14 cellular contexts compared by ENCODE assay signal in genomic region chr18:11146238-11146946, GRCh38. TPM values are rescaled to one million over a fixed set of nuclear protein-coding genes. Genes with fewer than 3 reads are reported as not detected.
DNase-seq lines count a peak whose midpoint lies in the region; ATAC-seq and TF ChIP-seq lines count a peak whose summit lies in the region.
"Had no signal": no experiment of that assay in that cellular context is flagged by ENCODE, and none has a peak within 500 bp of the region (broad histone marks: within the 10 kb centered on the region; RNA-seq: fewer than 3 reads in every experiment).

No MANE protein-coding gene starts in this region.

- peaks cover 4% of the 10 kb centered on the region; the same call in 1 of the 2 replicates for H4K20me1 ChIP-seq in IMR-90 (ENCODE audit: insufficient read depth, low read length)

- H3K4me1 ChIP-seq in IMR-90 (ENCODE audit: control insufficient read depth, insufficient read depth, low read length): peaks cover 5% of the 10 kb centered on the region; the same call in 1 of the 2 replicates

- no peak overlapping the region; the same call in 1 of the 2 replicates for H3K9ac ChIP-seq in IMR-90 (ENCODE audit: low read depth, low read length)

- H3K23ac ChIP-seq in IMR-90 (ENCODE audit: low read depth, low read length): no peak overlapping the region; the same call in 1 of the 2 replicates

- H3K9me3 ChIP-seq in IMR-90 (ENCODE audit: control insufficient read depth, insufficient read depth, low read length): no peaks in the 10 kb centered on the region
- H3K9me3 ChIP-seq: neutrophil had no signal

- no TSS peak for BruUV-seq in IMR-90 (replicated peaks; lab: Mats Ljungman, UMichigan)

- DNase-seq in IMR-90 (no peak), fibroblast of pulmonary artery (ENCODE audit: low read depth) (no peak), left lobe of liver (ENCODE audit: low spot score) (peak; percentile 96), sciatic nerve (ENCODE audit: low spot score) (no peak), NCI-H1092 (lab: John Stamatoyannopoulos, UW) (no peak), NCI-H1694 treated with DMSO at 0.1 percent for 48 hours (lab: John Stamatoyannopoulos, UW) (no peak), HCEC 1CT (no peak), COR-L47 (lab: John Stamatoyannopoulos, UW) (no peak)
- DNase-seq: activated CD4-positive, alpha-beta T cell treated with anti-CD3 and anti-CD28 coated beads, Interleukin-2, amount 10 ng/mL, durations not matched to agents 24 days and 14 days; stimulated activated naive CD4-positive, alpha-beta T cell treated with Interleukin-2 at 50 U/mL for 16 hours had no signal

- H3K4me2 ChIP-seq in IMR-90 (ENCODE audit: low read depth, low read length): peak overlapping the region; percentile 16; the same call in 1 of the 2 replicates

- H2AFZ ChIP-seq in IMR-90 (replicated peaks; ENCODE audit: low read length, poor library complexity): peak overlapping the region; percentile 12

- ATAC-seq in IMR-90 (ENCODE audit: low read depth) (no peak), left lobe of liver (peak; percentile 79), sciatic nerve (peak; percentile 37)

- TF ChIP-seq RAD21 in IMR-90 (IDR thresholded peaks at IDR 0.05; ENCODE audit: low read length): no peak

- H3K27ac ChIP-seq in IMR-90 (ENCODE audit: insufficient read depth, low read length): no peak overlapping the region
- H3K27ac ChIP-seq: neutrophil had no signal

- 0 out of 2 replicates have a peak overlapping the region, but pooled peaks have one; percentile 3 for H3K14ac ChIP-seq in IMR-90 (replicated peaks; ENCODE audit: low read depth, low read length)

- dilution Hi-C loops in IMR-90 (cut with HindIII; ENCODE audit: low sequenced_read_pairs, unreplicated experiment): no loop called here

- H2BK120ac ChIP-seq in IMR-90 (ENCODE audit: low read depth, low read length): no peak overlapping the region

- intact Hi-C loops in IMR-90 (cut with micrococcal nuclease) (loop anchor here (5.0 kb wide), 1 partner anchor 219 kb away; no protein-coding TSS in a partner anchor), sciatic nerve (cut with DNase I) (loop anchor here (5.0 kb wide), 1 partner anchor 104 kb away; no protein-coding TSS in a partner anchor)

- H2AK5ac ChIP-seq in IMR-90 (ENCODE audit: low read depth, low read length): peak overlapping the region; percentile 64

- H4K5ac ChIP-seq in IMR-90 (ENCODE audit: low read depth, low read length): no peak overlapping the region

- no peak overlapping the region for H2BK15ac ChIP-seq in IMR-90 (ENCODE audit: low read depth, low read length)

- H2BK20ac ChIP-seq in IMR-90 (ENCODE audit: low read depth, low read length): no peak overlapping the region

- peaks cover 0 to 37% of the 10 kb centered on the region in 2 experiments; a peak in 2 of 4 replicates for H3K79me1 ChIP-seq in IMR-90 (ENCODE audit: low read depth in 1 of 2, low read length in 2 of 2)

- no peak overlapping the region for H3K56ac ChIP-seq in IMR-90 (ENCODE audit: extremely low read depth, insufficient read depth, low read length)

- POLR2A ChIA-PET in IMR-90 (lab: Charles Lee; ENCODE audit: unreplicated experiment): interaction anchor here (0.6 kb wide), 1 partner anchor 29 kb away, joined by 4 read pairs; no protein-coding TSS in a partner anchor

- H4K8ac ChIP-seq in IMR-90 (ENCODE audit: low read depth in 2 of 2, low read length in 2 of 2): no peak overlapping the region

- no peak overlapping the region for H2AK9ac ChIP-seq in IMR-90 (replicated peaks; ENCODE audit: low read depth, low read length, poor library complexity)

- CTCF ChIA-PET in IMR-90 (lab: Yijun Ruan, JAX): no interaction called here

- no peak overlapping the region; the same call in 1 of the 2 replicates for H3K4ac ChIP-seq in IMR-90 (ENCODE audit: low read depth, low read length)

- no peak overlapping the region; the same call in 1 of the 2 replicates for H3K18ac ChIP-seq in IMR-90 (ENCODE audit: low read depth, low read length)

- no peak for TF ChIP-seq POLR2A in IMR-90 (IDR thresholded peaks at IDR 0.05; ENCODE audit: low read depth, low read length)

- peaks cover 10% of the 10 kb centered on the region for H3K27me3 ChIP-seq in IMR-90 (ENCODE audit: control insufficient read depth, insufficient read depth, low read length)

- in situ Hi-C loops in IMR-90 (cut with MboI; ENCODE audit: low sequenced_read_pairs): no loop called here

- peaks cover 6% of the 10 kb centered on the region; the same call in 1 of the 2 replicates for H3K36me3 ChIP-seq in IMR-90 (ENCODE audit: control insufficient read depth, insufficient read depth, low read length)
- H3K36me3 ChIP-seq: neutrophil had no signal

- TF ChIP-seq CTCF in IMR-90 (conservative IDR thresholded peaks at IDR 0.05; ENCODE audit: low read depth, low read length): no peak
- TF ChIP-seq CTCF in fibroblast of pulmonary artery (IDR thresholded peaks at IDR 0.05; ENCODE audit: low read length, missing control alignments): no peak

- H3K4me3 ChIP-seq in IMR-90 (ENCODE audit: insufficient read depth, low read depth, low read length) (no peak overlapping the region; the same call in 1 of the 2 replicates), fibroblast of pulmonary artery (replicated peaks; ENCODE audit: low read depth, low read length) (peak overlapping the region; percentile 69)

- no peak overlapping the region for H2BK5ac ChIP-seq in IMR-90 (ENCODE audit: low read depth, low read length, poor library complexity, severe bottlenecking)

- no peak overlapping the region for H4K91ac ChIP-seq in IMR-90 (ENCODE audit: insufficient read depth, low read depth, low read length)

- peaks cover 5% of the 10 kb centered on the region; the same call in 1 of the 2 replicates for H3K9me1 ChIP-seq in IMR-90 (ENCODE audit: insufficient read depth, low read length)

- WGBS in IMR-90 (ENCODE audit: extremely low coverage in 2 of 2, insufficient read length in 1 of 2), 2 experiments: 70% methylated on average over 2 of the region's 18 CpGs; no CpG with 5 or more reads in 1 of the 2 experiments

TF ChIP-seq in IMR-90, 13 proteins besides CTCF, POLR2A, EP300 and RAD21:
- TF ChIP-seq BHLHE40 (IDR thresholded peaks at IDR 0.05; ENCODE audit: low read depth, low read length) (no peak), ELK1 (IDR thresholded peaks at IDR 0.05; ENCODE audit: borderline replicate concordance, low read depth, low read length) (no peak), MXI1 (IDR thresholded peaks at IDR 0.05; ENCODE audit: borderline replicate concordance, low read depth, low read length) (no peak), RCOR1 (IDR thresholded peaks at IDR 0.05; ENCODE audit: insufficient replicate concordance, low read length) (no peak), FOS (IDR thresholded peaks at IDR 0.05; ENCODE audit: low read depth, low read length) (no peak), MAZ (IDR thresholded peaks at IDR 0.05; ENCODE audit: borderline replicate concordance, low read depth, low read length) (no peak), RFX5 (IDR thresholded peaks at IDR 0.05; ENCODE audit: low read depth, low read length) (no peak), CHD1 (IDR thresholded peaks at IDR 0.05; ENCODE audit: low read depth, low read length) (no peak), NFE2L2 (IDR thresholded peaks at IDR 0.05; ENCODE audit: low read depth, low read length) (no peak), SMC3 (IDR thresholded peaks at IDR 0.05; ENCODE audit: low read depth, low read length) (no peak), CEBPB (IDR thresholded peaks at IDR 0.05; ENCODE audit: low read depth, low read length) (no peak)

RNA-seq across cellular contexts. Expression of gene PIEZO2, which starts 3.0 kb away (rescaled TPM):
- 3.3 and 4.1 TPM in 2 replicates for total RNA-seq in IMR-90 (2012; rRNA removed)
- 2.2 and 2.4 TPM in 2 replicates for polyA plus RNA-seq in IMR-90 (2012; rRNA removed)
- polyA plus RNA-seq in IMR-90 (2012; cell fraction: cytosol; rRNA removed): 1.5 and 1.9 TPM in 2 replicates
- polyA plus RNA-seq in IMR-90 (2012; cell fraction: nucleus; rRNA removed; ENCODE audit: low replicate concordance): 1.6 and 3.6 TPM in 2 replicates
- total RNA-seq in left lobe of liver: 7.3 TPM
- total RNA-seq in sciatic nerve: 26.8 TPM
- total RNA-seq: activated CD4-positive, alpha-beta T cell treated with anti-CD3 and anti-CD28 coated beads, Interleukin-2, amount 10 ng/mL, durations not matched to agents 24 days and 14 days; activated T-helper 2 cell treated with anti-CD3 and anti-CD28 coated beads, Interferon-gamma antibody, Interleukin-2, Interleukin-4, amounts not matched to agents 10 μg/mL and 5 μg/mL and 100 μg/mL, durations not matched to agents 14 hours and 24 hours and 36 hours; T-helper 1 cell treated with Interleukin-12 subunit alpha and Interleukin-12 subunit beta and Interleukin-4 antibody, amounts not matched to agents 30 ng/mL and 1 ng/mL, for 36 hours had no signal
- polyA plus RNA-seq: keratinocyte had no signal
